ENCODE assay signal across 8 cellular contexts in genomic region chr3:129304553-129305222, GRCh38. TPM values are rescaled to one million over a fixed set of nuclear protein-coding genes. Genes with fewer than 3 reads are reported as not detected.
A peak's percentile ranks its signal among the peaks of the same experiment; 100 is the strongest.
DNase-seq lines count a peak whose midpoint lies in the region; ATAC-seq and TF ChIP-seq lines count a peak whose summit lies in the region.

No MANE protein-coding gene starts in this region.

- H3F3A ChIP-seq in neural progenitor cell (ENCODE audit: low read depth), result peaks cover 30% of the 10 kb centered on the region

- H3K4me3 Mint-ChIP-seq in chondrocyte (ENCODE audit: unreplicated experiment) (no peak overlapping the region), neural progenitor cell (no peak overlapping the region)

- dilution Hi-C loops in IMR-90 (cut with HindIII; ENCODE audit: low sequenced_read_pairs, unreplicated experiment), result no loop called here

- no peak for TF ChIP-seq RAD21 in IMR-90 (IDR thresholded peaks at IDR 0.05; ENCODE audit: low read length)

- H2BK5ac ChIP-seq in IMR-90 (ENCODE audit: low read depth, low read length, poor library complexity, severe bottlenecking), result peak overlapping the region; percentile 68

- peaks cover 36% of the 10 kb centered on the region for H3K4me1 ChIP-seq in BLaER1
- peaks cover 12% of the 10 kb centered on the region for H3K4me1 ChIP-seq in IMR-90 (ENCODE audit: control insufficient read depth, insufficient read depth, low read length)
- peaks cover 10% of the 10 kb centered on the region for H3K4me1 ChIP-seq in neural progenitor cell
- H3K4me1 ChIP-seq in effector memory CD4-positive, alpha-beta T cell (ENCODE audit: control insufficient read depth, insufficient read depth, low read length, poor library complexity, severe bottlenecking), result no peaks in the 10 kb centered on the region

- H3K9me3 Mint-ChIP-seq in chondrocyte (ENCODE audit: low read depth), result no peaks in the 10 kb centered on the region
- no peaks in the 10 kb centered on the region for H3K9me3 Mint-ChIP-seq in neural progenitor cell

- H3K18ac ChIP-seq in IMR-90 (ENCODE audit: low read depth, low read length), result peak overlapping the region; percentile 34

- peak overlapping the region; percentile 23; the same call in 1 of the 2 replicates for H3K27ac ChIP-seq in BLaER1
- peak overlapping the region; percentile 56; the same call in 1 of the 2 replicates for H3K27ac ChIP-seq in IMR-90 (ENCODE audit: insufficient read depth, low read length)
- H3K27ac ChIP-seq in neural progenitor cell, result peak overlapping the region; percentile 77
- H3K27ac ChIP-seq in effector memory CD4-positive, alpha-beta T cell (ENCODE audit: insufficient read depth, low read length, poor library complexity, severe bottlenecking), result no peak overlapping the region

- H3K79me1 ChIP-seq in IMR-90 (ENCODE audit: low read depth in 1 of 2, low read length in 2 of 2), result no peaks in the 10 kb centered on the region

- in situ Hi-C loops in IMR-90 (cut with MboI; ENCODE audit: low sequenced_read_pairs), result no loop called here

- H3K27me3 Mint-ChIP-seq in chondrocyte (ENCODE audit: low read depth) (no peaks in the 10 kb centered on the region), neural progenitor cell (ENCODE audit: insufficient read depth, low read depth) (peaks cover 2% of the 10 kb centered on the region)

- whole genome bisulfite sequencing in IMR-90 (ENCODE audit: extremely low coverage in 2 of 2, insufficient read length in 1 of 2), 2 experiments, result 60% methylated on average over 1 of the region's 3 CpGs; no CpG with 5 or more reads in 1 of the 2 experiments

- H4K91ac ChIP-seq in IMR-90 (ENCODE audit: insufficient read depth, low read depth, low read length), result peak overlapping the region; percentile 29; the same call in 1 of the 2 replicates

- H2AK5ac ChIP-seq in IMR-90 (ENCODE audit: low read depth, low read length), result peak overlapping the region; percentile 3; the same call in 1 of the 2 replicates

- H4K8ac ChIP-seq in IMR-90 (ENCODE audit: low read depth in 2 of 2, low read length in 2 of 2), result peak overlapping the region in 1 of 2 experiments; percentile 36; a peak in 2 of 4 replicates

- TF ChIP-seq POLR2A in IMR-90 (IDR thresholded peaks at IDR 0.05; ENCODE audit: low read depth, low read length), result no peak

- no peak for DNase-seq in IMR-90
- DNase-seq in chondrocyte (ENCODE audit: low spot score), result no peak
- DNase-seq in neural progenitor cell (ENCODE audit: low spot score), result no peak
- no peak for DNase-seq in effector memory CD4-positive, alpha-beta T cell

- H3K9ac ChIP-seq in BLaER1 (no peak overlapping the region), IMR-90 (ENCODE audit: low read depth, low read length) (peak overlapping the region; percentile 21; the same call in 1 of the 2 replicates), neural progenitor cell (no peak overlapping the region)

- H3K23ac ChIP-seq in IMR-90 (ENCODE audit: low read depth, low read length), result peak overlapping the region; percentile 35; the same call in 1 of the 2 replicates

- H3K9me1 ChIP-seq in IMR-90 (ENCODE audit: insufficient read depth, low read length), result peaks cover 11% of the 10 kb centered on the region

- CTCF ChIA-PET in IMR-90 (lab: Yijun Ruan, JAX), result interaction anchor here (1.1 kb wide), 1 partner anchor 11 kb away, joined by 3 read pairs; a partner anchor contains a TSS

- BruUV-seq in IMR-90 (replicated peaks; lab: Mats Ljungman, UMichigan), result no TSS peak

- H3K36me3 Mint-ChIP-seq in chondrocyte (ENCODE audit: low read depth) (peaks cover 14% of the 10 kb centered on the region), neural progenitor cell (peaks cover 20% of the 10 kb centered on the region)

- peak overlapping the region; percentile 49 for H2AK9ac ChIP-seq in IMR-90 (replicated peaks; ENCODE audit: low read depth, low read length, poor library complexity)

- H3K14ac ChIP-seq in IMR-90 (replicated peaks; ENCODE audit: low read depth, low read length), result 0 out of 2 replicates have a peak overlapping the region, but pooled peaks have one; percentile 33

- H4K20me1 ChIP-seq in BLaER1, result peaks cover 82% of the 10 kb centered on the region
- no peaks in the 10 kb centered on the region; the same call in 1 of the 2 replicates for H4K20me1 ChIP-seq in IMR-90 (ENCODE audit: insufficient read depth, low read length)
- no peaks in the 10 kb centered on the region for H4K20me1 ChIP-seq in neural progenitor cell (ENCODE audit: low read depth)

- H3K4me2 ChIP-seq in BLaER1, result peak overlapping the region; percentile 25; the same call in 1 of the 2 replicates
- no peak overlapping the region for H3K4me2 ChIP-seq in IMR-90 (ENCODE audit: low read depth, low read length)
- peak overlapping the region; percentile 59 for H3K4me2 ChIP-seq in neural progenitor cell

- H3K27ac Mint-ChIP-seq in chondrocyte (ENCODE audit: unreplicated experiment) (peak overlapping the region; percentile 73), neural progenitor cell (no peak overlapping the region)

- H3K4me3 ChIP-seq in BLaER1 (no peak overlapping the region), IMR-90 (ENCODE audit: insufficient read depth, low read depth, low read length) (no peak overlapping the region), neural progenitor cell (no peak overlapping the region)
- no peak overlapping the region for H3K4me3 ChIP-seq in effector memory CD4-positive, alpha-beta T cell (ENCODE audit: insufficient read depth, low read depth, low read length, poor library complexity, severe bottlenecking)

- H3K4ac ChIP-seq in IMR-90 (ENCODE audit: low read depth, low read length), result peak overlapping the region; percentile 14; the same call in 1 of the 2 replicates

- H3K36me3 ChIP-seq in BLaER1 (peaks cover 84% of the 10 kb centered on the region), IMR-90 (ENCODE audit: control insufficient read depth, insufficient read depth, low read length) (peaks cover 6% of the 10 kb centered on the region), neural progenitor cell (no peaks in the 10 kb centered on the region)
- H3K36me3 ChIP-seq in effector memory CD4-positive, alpha-beta T cell (ENCODE audit: control insufficient read depth, insufficient read depth, low read length), result peaks cover 36% of the 10 kb centered on the region

- intact Hi-C loops in IMR-90 (cut with micrococcal nuclease), result no loop called here

- no peaks in the 10 kb centered on the region for H3K27me3 ChIP-seq in BLaER1
- no peaks in the 10 kb centered on the region for H3K27me3 ChIP-seq in IMR-90 (ENCODE audit: control insufficient read depth, insufficient read depth, low read length)
- H3K27me3 ChIP-seq in neural progenitor cell, result no peaks in the 10 kb centered on the region
- no peaks in the 10 kb centered on the region for H3K27me3 ChIP-seq in effector memory CD4-positive, alpha-beta T cell (replicated peaks; ENCODE audit: control insufficient read depth, insufficient read depth, low read length, poor library complexity, severe bottlenecking)

- 0 out of 3 replicates have a peak overlapping the region, but pooled peaks have one; percentile 27 for H2BK15ac ChIP-seq in IMR-90 (ENCODE audit: low read depth, low read length)

- TF ChIP-seq CTCF in IMR-90 (conservative IDR thresholded peaks at IDR 0.05; ENCODE audit: low read depth, low read length), result no peak
- no peak for TF ChIP-seq CTCF in chondrocyte (IDR thresholded peaks at IDR 0.05)
- no peak for TF ChIP-seq CTCF in neural progenitor cell (IDR thresholded peaks at IDR 0.05)

- peak overlapping the region; percentile 26; the same call in 1 of the 2 replicates for H4K5ac ChIP-seq in IMR-90 (ENCODE audit: low read depth, low read length)

- no peak overlapping the region for H3K56ac ChIP-seq in IMR-90 (ENCODE audit: extremely low read depth, insufficient read depth, low read length)

- 0 out of 2 replicates have a peak overlapping the region, but pooled peaks have one; percentile 16 for H2BK20ac ChIP-seq in IMR-90 (ENCODE audit: low read depth, low read length)

- H3K9me3 ChIP-seq in BLaER1 (no peaks in the 10 kb centered on the region), IMR-90 (ENCODE audit: control insufficient read depth, insufficient read depth, low read length) (no peaks in the 10 kb centered on the region), neural progenitor cell (ENCODE audit: low read depth) (no peaks in the 10 kb centered on the region)
- no peaks in the 10 kb centered on the region for H3K9me3 ChIP-seq in effector memory CD4-positive, alpha-beta T cell (ENCODE audit: control insufficient read depth, low read length)

- H3K4me1 Mint-ChIP-seq in chondrocyte (ENCODE audit: low read depth), result peaks cover 36% of the 10 kb centered on the region
- H3K4me1 Mint-ChIP-seq in neural progenitor cell, result peaks cover 19% of the 10 kb centered on the region

- H2BK120ac ChIP-seq in IMR-90 (ENCODE audit: low read depth, low read length), result 0 out of 2 replicates have a peak overlapping the region, but pooled peaks have one; percentile 16

- no peak; the same call in 1 of the 2 replicates for ATAC-seq in IMR-90 (ENCODE audit: low read depth)
- no peak for ATAC-seq in HG03354 (IDR thresholded peaks at IDR 0.05; ENCODE audit: poor library complexity, severe bottlenecking, unreplicated experiment)
- no peak for ATAC-seq in HG03571 (IDR thresholded peaks at IDR 0.05; ENCODE audit: unreplicated experiment)
- ATAC-seq in GM18861 (IDR thresholded peaks at IDR 0.05; ENCODE audit: unreplicated experiment), result no peak

- POLR2A ChIA-PET in IMR-90 (lab: Charles Lee; ENCODE audit: unreplicated experiment), result interaction anchor here (0.6 kb wide), 1 partner anchor 9 kb away, joined by 5 read pairs; no protein-coding TSS in a partner anchor

- H3K79me2 ChIP-seq in neural progenitor cell (ENCODE audit: low read depth), result no peaks in the 10 kb centered on the region

- H2AFZ ChIP-seq in IMR-90 (replicated peaks; ENCODE audit: low read length, poor library complexity) (no peak overlapping the region), neural progenitor cell (replicated peaks) (no peak overlapping the region)

RNA-seq across cellular contexts. Expression of gene HMCES, which starts 26.0 kb away (rescaled TPM):
- 25.8 and 26.0 TPM in 2 replicates for total RNA-seq in IMR-90 (2012; rRNA removed)
- polyA plus RNA-seq in IMR-90 (2012; rRNA removed), result 25.9 and 30.5 TPM in 2 replicates
- polyA plus RNA-seq in IMR-90 (2012; cell fraction: cytosol; rRNA removed), result 16.8 and 25.4 TPM in 2 replicates
- 11.2 and 17.5 TPM in 2 replicates for polyA plus RNA-seq in IMR-90 (2012; cell fraction: nucleus; rRNA removed; ENCODE audit: low replicate concordance)
- 21.6 to 25.9 TPM (median 22.7 TPM) in 3 replicates for total RNA-seq in chondrocyte
- 25.1 and 28.6 TPM in 2 replicates for total RNA-seq in neural progenitor cell (ENCODE audit: low replicate concordance)

RNA-seq across cellular contexts. Expression of gene COPG1, which starts 55.3 kb away (rescaled TPM):
- 440 and 446 TPM in 2 replicates for total RNA-seq in IMR-90 (2012; rRNA removed)
- 179 and 203 TPM in 2 replicates for polyA plus RNA-seq in IMR-90 (2012; rRNA removed)
- polyA plus RNA-seq in IMR-90 (2012; cell fraction: cytosol; rRNA removed), result 129 and 134 TPM in 2 replicates
- polyA plus RNA-seq in IMR-90 (2012; cell fraction: nucleus; rRNA removed; ENCODE audit: low replicate concordance), result 177 and 240 TPM in 2 replicates
- total RNA-seq in chondrocyte, result 269 to 342 TPM (median 276 TPM) in 3 replicates
- total RNA-seq in neural progenitor cell (ENCODE audit: low replicate concordance), result 65.4 and 79.3 TPM in 2 replicates
